ENCODE assay signal across 11 cellular contexts in the genomic region with DNA sequence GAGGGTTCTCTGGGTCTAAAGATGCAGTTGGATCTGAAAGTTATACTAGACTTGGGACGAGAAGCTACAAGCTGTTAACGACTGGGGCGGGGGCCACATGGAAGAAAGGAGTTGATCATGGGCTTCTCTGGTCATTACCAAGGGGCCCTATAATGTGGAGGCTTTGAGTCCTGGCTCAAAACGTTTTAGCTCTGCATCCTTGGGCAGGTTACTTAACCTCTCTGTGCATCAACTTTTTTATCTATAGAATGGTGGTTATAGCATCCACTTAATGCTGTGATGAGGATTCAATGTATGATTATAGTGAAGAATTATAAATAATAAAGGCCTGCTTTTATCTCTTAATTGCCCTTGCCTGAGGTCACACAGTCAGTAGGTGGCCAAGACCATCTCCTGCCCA.
"Had no signal": no experiment of that assay in that cellular context is flagged by ENCODE, and none has a peak within 500 bp of the region (broad histone marks: within the 10 kb centered on the region; RNA-seq: fewer than 3 reads in every experiment).

No MANE protein-coding gene starts in this region.

- H3K9me3 ChIP-seq: HAP-1 had no signal

- ATAC-seq: GM23338, HCT116 had no signal

- DNase-seq: GM23248, GOT3, H7, H9, HCEC 1CT, HFFc6 had no signal

- FAIRE-seq: H1, H54 had no signal

- H3K9ac ChIP-seq: GM23248 had no signal

- H3K4me2 ChIP-seq: GM23338 had no signal

- H2AFZ ChIP-seq: GM23248, GM23338 had no signal

- H3K36me3 ChIP-seq: HAP-1 had no signal

- H3K4me3 ChIP-seq: GM23248, GM23338, HAP-1 had no signal

- H3K27ac Mint-ChIP-seq: GM23338, H9, HFFc6 had no signal

- H3K4me3 Mint-ChIP-seq: GM23338, H9, HFFc6 had no signal

- H3K4me1 ChIP-seq: HAP-1 had no signal

- H3K27ac ChIP-seq: GM23248 had no signal
